Comparison of ENCODE assay signal across 8 cellular contexts in genomic region chr17:80826955-80827645, GRCh38.
DNase-seq lines count a peak whose midpoint lies in the region; ATAC-seq and TF ChIP-seq lines count a peak whose summit lies in the region.

No MANE protein-coding gene starts in this region.

- ATAC-seq in GM18861 (IDR thresholded peaks at IDR 0.05; ENCODE audit: unreplicated experiment): no peak

- 70 to 86% methylated on average over 12 to 19 of the region's 20 CpGs for WGBS in thyroid gland, 2 donors

- peaks cover 23% of the 10 kb centered on the region for H3K4me1 Mint-ChIP-seq in brain

- H4K20me1 ChIP-seq in BLaER1: peaks cover 98% of the 10 kb centered on the region

- H3K9ac ChIP-seq in BLaER1: no peak overlapping the region

- H3K27ac Mint-ChIP-seq in brain: peak overlapping the region; percentile 34 to 98 (median 91)

- H3K9me3 ChIP-seq in BLaER1 (no peaks in the 10 kb centered on the region), thyroid gland (no peaks in the 10 kb centered on the region)

- no peak for TF ChIP-seq POLR2A in thyroid gland (IDR thresholded peaks at IDR 0.05)

- H3K27me3 Mint-ChIP-seq in brain: peaks cover 5% of the 10 kb centered on the region

- peak overlapping the region in 1 of 5 experiments; percentile 59 for H3K4me3 Mint-ChIP-seq in brain

- peaks cover 41% of the 10 kb centered on the region for H3K36me3 Mint-ChIP-seq in brain

- intact Hi-C loops in thyroid gland (cut with DNase I): no loop called here

- peak overlapping the region; percentile 83 for H3K4me2 ChIP-seq in BLaER1

- H3K36me3 ChIP-seq in BLaER1: peaks cover 49% of the 10 kb centered on the region
- H3K36me3 ChIP-seq in thyroid gland: peaks cover 0 to 6% of the 10 kb centered on the region in 2 donors

- DNase-seq in MV-4-11 (lab: John Stamatoyannopoulos, UW) (peak; percentile 49), kidney glomerular epithelial cell (lab: John Stamatoyannopoulos, UW) (peak; percentile 2), thyroid gland (peak; percentile 25 to 30), DMS153 treated with DMSO at 0.1 percent for 48 hours (lab: John Stamatoyannopoulos, UW; ENCODE audit: unreplicated experiment) (no peak), NCI-H345 (lab: John Stamatoyannopoulos, UW) (no peak)

- H3K4me3 ChIP-seq in BLaER1 (no peak overlapping the region), thyroid gland (replicated peaks in 1 of 3) (no peak overlapping the region)

- peaks cover 0 to 8% (median 7%) of the 10 kb centered on the region in 5 experiments for H3K9me3 Mint-ChIP-seq in brain

- H3K27me3 ChIP-seq in BLaER1 (peaks cover 19% of the 10 kb centered on the region), thyroid gland (no peaks in the 10 kb centered on the region)

- H3K27ac ChIP-seq in BLaER1: no peak overlapping the region
- peak overlapping the region in 2 of 3 donors; percentile 43 to 52 for H3K27ac ChIP-seq in thyroid gland

- H3K4me1 ChIP-seq in BLaER1: peaks cover 30% of the 10 kb centered on the region
- peaks cover 0 to 5% of the 10 kb centered on the region in 2 donors for H3K4me1 ChIP-seq in thyroid gland

- TF ChIP-seq CTCF in brain (conservative IDR thresholded peaks at IDR 0.05) (no peak), thyroid gland (IDR thresholded peaks at IDR 0.05) (no peak)

Comparison
In these comparisons a context has a peak if more than half of its experiments do, and no peak if none do; other contexts are left out.
1. DNase-seq: peak in MV-4-11 (single experiment), kidney glomerular epithelial cell (single experiment) and thyroid gland (2 of 2); none in DMS153 treated with DMSO at 0.1 percent for 48 hours (single experiment) and NCI-H345 (single experiment).